In the genomic region with DNA sequence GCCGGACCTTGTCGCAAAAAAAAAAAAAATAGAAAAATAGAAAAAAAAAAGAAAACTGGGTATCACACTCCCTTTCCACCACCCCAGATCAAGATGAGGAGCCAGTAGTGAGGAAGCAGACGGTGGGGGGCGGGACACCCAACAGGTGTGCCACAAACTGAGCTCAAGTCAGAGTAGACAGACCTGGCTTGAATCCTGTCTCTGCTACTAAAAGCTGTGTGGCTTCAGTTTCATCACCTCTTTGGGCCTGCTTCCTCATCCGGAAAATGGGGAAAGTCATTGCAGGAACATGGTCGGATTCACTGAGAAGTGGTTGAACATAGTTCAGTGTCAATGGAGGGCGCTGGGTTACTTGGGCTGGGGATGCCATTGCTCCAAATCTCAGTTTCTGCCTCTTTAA, we compare ENCODE assay signal across 13 cellular contexts. TPM values are rescaled to one million over a fixed set of nuclear protein-coding genes. Genes with fewer than 3 reads are reported as not detected.
DNase-seq lines count a peak whose midpoint lies in the region; ATAC-seq and TF ChIP-seq lines count a peak whose summit lies in the region.
"Had no signal": no experiment of that assay in that cellular context is flagged by ENCODE, and none has a peak within 500 bp of the region (broad histone marks: within the 10 kb centered on the region; RNA-seq: fewer than 3 reads in every experiment).

No MANE protein-coding gene starts in this region.

- peaks cover 6% of the 10 kb centered on the region; the same call in 1 of the 2 replicates for H3K79me2 ChIP-seq in GM23338 (replicated peaks; ENCODE audit: insufficient read depth)

- no peak overlapping the region for H3K27ac ChIP-seq in GM23338 (ENCODE audit: low read depth)
- peak overlapping the region; percentile 74 to 83 for H3K27ac ChIP-seq in breast epithelium
- H3K27ac ChIP-seq: KMS-11 had no signal

- H3K9me2 ChIP-seq in GM23338 (ENCODE audit: insufficient read depth) = no peaks in the 10 kb centered on the region

- H3K9me3 Mint-ChIP-seq in GM23338 = no peaks in the 10 kb centered on the region
- H3K9me3 Mint-ChIP-seq in activated naive CD8-positive, alpha-beta T cell treated with anti-CD3 and anti-CD28 coated beads for 36 hours = peaks cover 3% of the 10 kb centered on the region
- H3K9me3 Mint-ChIP-seq: central memory CD8-positive, alpha-beta T cell had no signal

- H3K4me1 ChIP-seq in GM23338 (ENCODE audit: insufficient read depth) = peaks cover 54% of the 10 kb centered on the region
- peaks cover 7 to 36% of the 10 kb centered on the region in 2 donors for H3K4me1 ChIP-seq in breast epithelium
- H3K4me1 ChIP-seq in skeletal muscle satellite cell (ENCODE audit: control insufficient read depth, insufficient read depth, low read length) = peaks cover 45% of the 10 kb centered on the region

- peaks cover 41% of the 10 kb centered on the region for H3K4me1 Mint-ChIP-seq in GM23338
- H3K4me1 Mint-ChIP-seq in activated naive CD8-positive, alpha-beta T cell treated with anti-CD3 and anti-CD28 coated beads for 36 hours = no peaks in the 10 kb centered on the region
- H3K4me1 Mint-ChIP-seq: central memory CD8-positive, alpha-beta T cell had no signal

- H3K36me3 ChIP-seq in GM23338 (ENCODE audit: insufficient read depth) (no peaks in the 10 kb centered on the region), breast epithelium (no peaks in the 10 kb centered on the region), skeletal muscle satellite cell (ENCODE audit: insufficient read depth, low read length) (peaks cover 6% of the 10 kb centered on the region)

- H2AFZ ChIP-seq in GM23338 = no peak overlapping the region

- H3K27me3 ChIP-seq in GM23338 (ENCODE audit: insufficient read depth) (no peaks in the 10 kb centered on the region), breast epithelium (no peaks in the 10 kb centered on the region), skeletal muscle satellite cell (ENCODE audit: control insufficient read depth, insufficient read depth, low read length) (no peaks in the 10 kb centered on the region)

- peaks cover 14% of the 10 kb centered on the region for H3K36me3 Mint-ChIP-seq in GM23338 (ENCODE audit: low read depth)
- H3K36me3 Mint-ChIP-seq in activated naive CD8-positive, alpha-beta T cell treated with anti-CD3 and anti-CD28 coated beads for 36 hours = no peaks in the 10 kb centered on the region
- H3K36me3 Mint-ChIP-seq: CD4-positive, CD25-positive, alpha-beta regulatory T cell had no signal

- H3F3A ChIP-seq in GM23338 (replicated peaks; ENCODE audit: low read depth) = peaks cover 25% of the 10 kb centered on the region

- H3K9ac ChIP-seq in skeletal muscle satellite cell (ENCODE audit: low read depth, low read length) = peak overlapping the region; percentile 87
- H3K9ac ChIP-seq: KMS-11 had no signal

- peak overlapping the region; percentile 48 for H3K27ac Mint-ChIP-seq in GM23338
- no peak overlapping the region for H3K27ac Mint-ChIP-seq in activated naive CD8-positive, alpha-beta T cell treated with anti-CD3 and anti-CD28 coated beads for 36 hours
- H3K27ac Mint-ChIP-seq: CD4-positive, CD25-positive, alpha-beta regulatory T cell had no signal

- H4K20me1 ChIP-seq in GM23338 (replicated peaks; ENCODE audit: insufficient read depth) = 0 out of 2 replicates have a peak, but pooled peaks cover 7% of the 10 kb centered on the region

- no peak overlapping the region for H3K4me3 Mint-ChIP-seq in GM23338
- no peak overlapping the region for H3K4me3 Mint-ChIP-seq in activated naive CD8-positive, alpha-beta T cell treated with anti-CD3 and anti-CD28 coated beads for 36 hours
- H3K4me3 Mint-ChIP-seq: CD4-positive, CD25-positive, alpha-beta regulatory T cell; central memory CD8-positive, alpha-beta T cell had no signal

- H3K9me3 ChIP-seq in breast epithelium (no peaks in the 10 kb centered on the region), skeletal muscle satellite cell (replicated peaks; ENCODE audit: low read length) (no peaks in the 10 kb centered on the region)

- H3K4me3 ChIP-seq in GM23338 (no peak overlapping the region), breast epithelium (peak overlapping the region in 2 of 3 donors; percentile 48 to 61), skeletal muscle satellite cell (ENCODE audit: low read length) (peak overlapping the region; percentile 39)

- no peak for TF ChIP-seq POLR2A in breast epithelium (IDR thresholded peaks at IDR 0.05)

- TF ChIP-seq CTCF in GM23338 (conservative IDR thresholded peaks at IDR 0.05; ENCODE audit: low read depth in 2 of 2) (no peak), breast epithelium (IDR thresholded peaks at IDR 0.05) (no peak)

- no peak for DNase-seq in GM23338 (ENCODE audit: low spot score)
- DNase-seq in breast epithelium (ENCODE audit: low spot score in 2 of 2) = no peak
- DNase-seq in kidney tubule cell (ENCODE audit: low spot score) = peak; percentile 40
- no peak for DNase-seq in activated naive CD8-positive, alpha-beta T cell treated with anti-CD3 and anti-CD28 coated beads for 36 hours
- DNase-seq in RKO (ENCODE audit: low spot score) = no peak
- no peak for DNase-seq in cortex of kidney (lab: John Stamatoyannopoulos, UW)
- DNase-seq: CD4-positive, CD25-positive, alpha-beta regulatory T cell; stimulated activated naive CD4-positive, alpha-beta T cell had no signal

- H3K27me3 Mint-ChIP-seq in GM23338 (ENCODE audit: insufficient read depth, low read depth, poor library complexity) = peaks cover 12% of the 10 kb centered on the region
- peaks cover 39% of the 10 kb centered on the region for H3K27me3 Mint-ChIP-seq in activated naive CD8-positive, alpha-beta T cell treated with anti-CD3 and anti-CD28 coated beads for 36 hours

- ATAC-seq in GM23338 = no peak
- no peak for ATAC-seq in GM18517 (IDR thresholded peaks at IDR 0.05; ENCODE audit: unreplicated experiment)

- intact Hi-C loops in breast epithelium (cut with DNase I; ENCODE audit: low total_unique reads) = no loop called here

- H3K4me2 ChIP-seq in GM23338 = peak overlapping the region; percentile 26; the same call in 1 of the 2 replicates
- H3K4me2 ChIP-seq in skeletal muscle satellite cell (ENCODE audit: low read length) = peak overlapping the region; percentile 81

TF ChIP-seq in GM23338, 12 proteins besides CTCF, POLR2A, EP300 and RAD21 (continues in another document):
- TF ChIP-seq ZNF114 (CRISPR knock-in tag; IDR thresholded peaks at IDR 0.05) (no peak), POLR2AphosphoS5 (IDR thresholded peaks at IDR 0.05; ENCODE audit: low read depth) (no peak), EZH2phosphoT487 (IDR thresholded peaks at IDR 0.05; ENCODE audit: unreplicated experiment) (no peak), STAT1 (IDR thresholded peaks at IDR 0.05; ENCODE audit: unreplicated experiment) (no peak), EZH2 (IDR thresholded peaks at IDR 0.05; ENCODE audit: low read depth, unreplicated experiment) (no peak), ZNF331 (CRISPR knock-in tag; IDR thresholded peaks at IDR 0.05; ENCODE audit: low read depth) (no peak), JUNB (IDR thresholded peaks at IDR 0.05; ENCODE audit: unreplicated experiment) (no peak)
- TF ChIP-seq, protein P1, sequence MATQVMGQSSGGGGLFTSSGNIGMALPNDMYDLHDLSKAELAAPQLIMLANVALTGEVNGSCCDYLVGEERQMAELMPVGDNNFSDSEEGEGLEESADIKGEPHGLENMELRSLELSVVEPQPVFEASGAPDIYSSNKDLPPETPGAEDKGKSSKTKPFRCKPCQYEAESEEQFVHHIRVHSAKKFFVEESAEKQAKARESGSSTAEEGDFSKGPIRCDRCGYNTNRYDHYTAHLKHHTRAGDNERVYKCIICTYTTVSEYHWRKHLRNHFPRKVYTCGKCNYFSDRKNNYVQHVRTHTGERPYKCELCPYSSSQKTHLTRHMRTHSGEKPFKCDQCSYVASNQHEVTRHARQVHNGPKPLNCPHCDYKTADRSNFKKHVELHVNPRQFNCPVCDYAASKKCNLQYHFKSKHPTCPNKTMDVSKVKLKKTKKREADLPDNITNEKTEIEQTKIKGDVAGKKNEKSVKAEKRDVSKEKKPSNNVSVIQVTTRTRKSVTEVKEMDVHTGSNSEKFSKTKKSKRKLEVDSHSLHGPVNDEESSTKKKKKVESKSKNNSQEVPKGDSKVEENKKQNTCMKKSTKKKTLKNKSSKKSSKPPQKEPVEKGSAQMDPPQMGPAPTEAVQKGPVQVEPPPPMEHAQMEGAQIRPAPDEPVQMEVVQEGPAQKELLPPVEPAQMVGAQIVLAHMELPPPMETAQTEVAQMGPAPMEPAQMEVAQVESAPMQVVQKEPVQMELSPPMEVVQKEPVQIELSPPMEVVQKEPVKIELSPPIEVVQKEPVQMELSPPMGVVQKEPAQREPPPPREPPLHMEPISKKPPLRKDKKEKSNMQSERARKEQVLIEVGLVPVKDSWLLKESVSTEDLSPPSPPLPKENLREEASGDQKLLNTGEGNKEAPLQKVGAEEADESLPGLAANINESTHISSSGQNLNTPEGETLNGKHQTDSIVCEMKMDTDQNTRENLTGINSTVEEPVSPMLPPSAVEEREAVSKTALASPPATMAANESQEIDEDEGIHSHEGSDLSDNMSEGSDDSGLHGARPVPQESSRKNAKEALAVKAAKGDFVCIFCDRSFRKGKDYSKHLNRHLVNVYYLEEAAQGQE (IDR thresholded peaks at IDR 0.05; ENCODE audit: unreplicated experiment) = no peak

RNA-seq across cellular contexts. Expression of a gene that starts 2.9 kb away (rescaled TPM):
- total RNA-seq in GM23338 (2014; rRNA removed; shearing (Covaris generic)) = 34.1 and 70.5 TPM in 2 replicates
- polyA plus RNA-seq in GM23338 (2016; fragmentation: Nextera tagmentation; extraction: Ambion mirVana) = 20.4 and 20.8 TPM in 2 replicates
- total RNA-seq in breast epithelium = 100 to 1,000 TPM in 1 of 3 donors, 10 to 100 TPM in 2; 10.4 to 111 (median 20.6) TPM
- total RNA-seq in skeletal muscle satellite cell (2012; rRNA removed) = 11.4 and 12.4 TPM in 2 replicates
- not detected for total RNA-seq in activated naive CD8-positive, alpha-beta T cell treated with anti-CD3 and anti-CD28 coated beads for 36 hours
- total RNA-seq: CD4-positive, CD25-positive, alpha-beta regulatory T cell; mononuclear cell had no signal
- polyA plus RNA-seq: CD4-positive, CD25-positive, alpha-beta regulatory T cell had no signal

RNA-seq across cellular contexts. Expression of a gene that starts 47.2 kb away (rescaled TPM):
- 111 and 123 TPM in 2 replicates for total RNA-seq in GM23338 (2014; rRNA removed; shearing (Covaris generic))
- polyA plus RNA-seq in GM23338 (2016; fragmentation: Nextera tagmentation; extraction: Ambion mirVana) = 45.3 and 51.6 TPM in 2 replicates
- total RNA-seq in breast epithelium = 10 to 100 TPM; 41.3 to 72.4 (median 58.7) TPM
- total RNA-seq in skeletal muscle satellite cell (2012; rRNA removed) = 47.7 and 51.3 TPM in 2 replicates
- total RNA-seq in activated naive CD8-positive, alpha-beta T cell treated with anti-CD3 and anti-CD28 coated beads for 36 hours = 100 to 1,000 TPM; 123 to 132 TPM

Comparison
In these comparisons a context has a peak if more than half of its experiments do, and no peak if none do; other contexts are left out.
1. RNA of a gene that starts 2.9 kb away (total RNA-seq): 34.1 to 70.5 TPM in GM23338 and 10.4 to 111 TPM in breast epithelium; not detected in activated naive CD8-positive, alpha-beta T cell treated with anti-CD3 and anti-CD28 coated beads for 36 hours; every median in the first group is over 10 times any median in the second.